Comparison of ENCODE assay signal across 8 cellular contexts in the genomic region with DNA sequence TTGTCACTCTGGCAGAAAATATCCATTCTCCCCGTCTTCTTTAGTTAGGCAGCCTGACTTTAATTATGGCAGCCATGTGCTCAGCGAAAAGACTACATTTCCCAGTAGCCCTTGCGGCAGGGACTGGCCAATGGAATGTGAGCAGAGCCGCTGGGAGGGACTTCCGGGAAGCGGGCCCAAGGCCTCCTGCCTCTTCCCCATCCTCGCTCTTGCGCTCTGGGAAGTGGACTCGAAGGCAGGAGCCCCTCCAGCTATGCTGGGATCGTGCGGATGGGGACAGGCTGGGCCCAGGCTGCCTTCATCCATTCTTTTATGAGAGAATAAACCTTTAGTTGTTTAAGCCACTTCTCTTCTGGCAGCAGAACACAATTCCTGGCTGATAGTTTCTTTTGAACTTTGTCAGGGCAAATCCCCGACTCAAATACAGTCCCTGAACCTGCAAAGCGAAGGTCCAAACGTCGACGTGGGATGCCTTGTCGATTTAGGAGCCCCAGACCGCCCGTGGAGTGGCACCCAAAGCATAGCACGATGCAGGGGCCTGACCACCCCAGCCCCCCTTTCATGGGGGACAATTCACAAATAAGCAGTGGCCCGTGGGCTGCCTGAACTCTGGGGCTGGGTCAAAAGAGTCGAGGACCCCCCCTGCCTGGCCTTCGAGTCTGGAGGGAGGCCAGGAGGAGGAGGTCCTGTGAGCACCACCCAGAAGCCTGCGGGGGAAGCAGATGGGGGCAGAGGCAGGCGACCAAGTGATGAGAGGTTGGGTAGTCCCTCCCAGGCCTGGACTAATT. TPM values are rescaled to one million over a fixed set of nuclear protein-coding genes. Genes with fewer than 3 reads are reported as not detected.
DNase-seq lines count a peak whose midpoint lies in the region; ATAC-seq and TF ChIP-seq lines count a peak whose summit lies in the region.

No MANE protein-coding gene starts in this region.

- H3K9me3 ChIP-seq in OCI-LY1 (ENCODE audit: low read length) = no peaks in the 10 kb centered on the region

- peak overlapping the region; percentile 26 for H3K4me3 ChIP-seq in OCI-LY1 (ENCODE audit: low read depth, low read length, poor library complexity, severe bottlenecking)
- H3K4me3 ChIP-seq in epithelial cell of esophagus (ENCODE audit: low read length) = no peak overlapping the region

- peaks cover 6 to 12% (median 8%) of the 10 kb centered on the region in 4 donors for H3K4me1 Mint-ChIP-seq in naive thymus-derived CD8-positive, alpha-beta T cell
- peaks cover 24% of the 10 kb centered on the region for H3K4me1 Mint-ChIP-seq in stimulated activated effector memory CD8-positive, alpha-beta T cell treated with anti-CD3 and anti-CD28 coated beads, Interleukin-12 subunit alpha, Interleukin-12 subunit beta, amount 100 ng/mL, for 72 hours

- no peaks in the 10 kb centered on the region for H3K79me2 ChIP-seq in OCI-LY1 (ENCODE audit: insufficient read depth, low read length)

- no peaks in the 10 kb centered on the region for H3K36me3 Mint-ChIP-seq in naive thymus-derived CD8-positive, alpha-beta T cell
- no peaks in the 10 kb centered on the region for H3K36me3 Mint-ChIP-seq in stimulated activated effector memory CD8-positive, alpha-beta T cell treated with anti-CD3 and anti-CD28 coated beads, Interleukin-12 subunit alpha, Interleukin-12 subunit beta, amount 100 ng/mL, for 72 hours

- no peaks in the 10 kb centered on the region for H3K27me3 ChIP-seq in OCI-LY1 (ENCODE audit: insufficient read depth, low read length)

- peaks cover 11% of the 10 kb centered on the region for H3K4me1 ChIP-seq in OCI-LY1 (ENCODE audit: insufficient read depth, low read length, severe bottlenecking)

- H3K4me2 ChIP-seq in OCI-LY1 (ENCODE audit: low read length) = peak overlapping the region; percentile 62

- TF ChIP-seq CTCF in OCI-LY1 (IDR thresholded peaks at IDR 0.05; ENCODE audit: low read length) = no peak
- TF ChIP-seq CTCF in epithelial cell of esophagus (IDR thresholded peaks at IDR 0.05; ENCODE audit: insufficient read depth, low read depth, low read length, missing control alignments) = no peak

- H4K20me1 ChIP-seq in OCI-LY1 (ENCODE audit: insufficient read depth, low read length) = no peaks in the 10 kb centered on the region

- POLR2A ChIA-PET in naive thymus-derived CD8-positive, alpha-beta T cell (lab: Charles Lee) = no interaction called here

- H3K9me3 Mint-ChIP-seq in naive thymus-derived CD8-positive, alpha-beta T cell = no peaks in the 10 kb centered on the region
- H3K9me3 Mint-ChIP-seq in stimulated activated effector memory CD8-positive, alpha-beta T cell treated with anti-CD3 and anti-CD28 coated beads, Interleukin-12 subunit alpha, Interleukin-12 subunit beta, amount 100 ng/mL, for 72 hours = no peaks in the 10 kb centered on the region

- ATAC-seq in GM21381 (IDR thresholded peaks at IDR 0.05; ENCODE audit: unreplicated experiment) = peak; percentile 94
- ATAC-seq in naive thymus-derived CD8-positive, alpha-beta T cell = peak; percentile 94 to 100
- peak; percentile 80 for ATAC-seq in stimulated activated effector memory CD8-positive, alpha-beta T cell treated with anti-CD3 and anti-CD28 coated beads, Interleukin-12 subunit alpha, Interleukin-12 subunit beta, amount 100 ng/mL, for 72 hours

- no peaks in the 10 kb centered on the region for H3F3A ChIP-seq in OCI-LY1 (ENCODE audit: insufficient read depth, low read length)

- peak overlapping the region; percentile 50 for H2AFZ ChIP-seq in OCI-LY1 (ENCODE audit: low read length)

- H3K36me3 ChIP-seq in OCI-LY1 (ENCODE audit: insufficient read depth, low read length) = no peaks in the 10 kb centered on the region

- H3K27ac Mint-ChIP-seq in naive thymus-derived CD8-positive, alpha-beta T cell = peak overlapping the region; percentile 58 to 92 (median 82)
- peak overlapping the region; percentile 90 for H3K27ac Mint-ChIP-seq in stimulated activated effector memory CD8-positive, alpha-beta T cell treated with anti-CD3 and anti-CD28 coated beads, Interleukin-12 subunit alpha, Interleukin-12 subunit beta, amount 100 ng/mL, for 72 hours

- H3K27me3 Mint-ChIP-seq in naive thymus-derived CD8-positive, alpha-beta T cell = no peaks in the 10 kb centered on the region

- H3K4me3 Mint-ChIP-seq in naive thymus-derived CD8-positive, alpha-beta T cell = peak overlapping the region in 7 of 10 donors; percentile 0 to 52 (median 22)
- peak overlapping the region; percentile 40 for H3K4me3 Mint-ChIP-seq in stimulated activated effector memory CD8-positive, alpha-beta T cell treated with anti-CD3 and anti-CD28 coated beads, Interleukin-12 subunit alpha, Interleukin-12 subunit beta, amount 100 ng/mL, for 72 hours

- peak overlapping the region; percentile 9; the same call in 1 of the 2 replicates for H3K9ac ChIP-seq in OCI-LY1 (ENCODE audit: low read length)

- DNase-seq in COR-L47 (lab: John Stamatoyannopoulos, UW) (peak; percentile 84), HuH-7 (ENCODE audit: low spot score) (peak; percentile 96), epithelial cell of esophagus (ENCODE audit: low read depth) (peak; percentile 88)
- DNase-seq in activated CD8-positive, alpha-beta memory T cell treated with anti-CD3 and anti-CD28 coated beads, Interleukin-2, amount 50 U/mL, for 48 hours = peak; percentile 87
- DNase-seq in naive thymus-derived CD8-positive, alpha-beta T cell = peak; percentile 64 to 93 (median 80)
- DNase-seq in stimulated activated effector memory CD8-positive, alpha-beta T cell treated with anti-CD3 and anti-CD28 coated beads, Interleukin-12 subunit alpha, Interleukin-12 subunit beta, amount 100 ng/mL, for 72 hours (ENCODE audit: low spot score in 2 of 2) = peak; percentile 68 to 91

- no peaks in the 10 kb centered on the region for H3K9me2 ChIP-seq in OCI-LY1 (ENCODE audit: low read depth, low read length)

- H3K27ac ChIP-seq in OCI-LY1 (ENCODE audit: low read depth, low read length, poor library complexity, severe bottlenecking) = no peak overlapping the region

RNA-seq across cellular contexts. Expression of gene LRTM2, which starts 15.6 kb away (rescaled TPM):
- under 1 TPM in 1 of 2 experiments, not detected in 1; 0.13 TPM for total RNA-seq in naive thymus-derived CD8-positive, alpha-beta T cell
- not detected for polyA plus RNA-seq in naive thymus-derived CD8-positive, alpha-beta T cell
